In the genomic region with DNA sequence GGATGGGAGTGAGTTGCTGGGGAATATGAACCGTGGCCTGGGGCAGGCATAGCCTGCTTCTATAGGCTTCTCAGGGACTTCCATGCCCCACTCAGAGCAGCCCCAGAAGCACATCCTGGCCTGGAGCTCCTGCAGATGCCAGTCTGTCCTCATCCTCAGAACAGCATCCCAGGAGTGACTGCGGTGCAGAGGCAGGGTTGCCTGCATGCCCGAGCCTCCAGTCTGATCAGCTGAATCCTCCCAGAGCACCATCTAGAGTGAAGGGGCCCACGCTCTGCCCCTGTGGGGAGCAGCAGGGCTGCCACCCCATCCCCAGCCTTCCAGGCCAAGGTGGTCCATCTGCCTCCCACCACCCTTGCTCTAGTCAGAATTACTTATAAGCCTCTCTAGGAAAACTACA, we compare ENCODE assay signal across 18 cellular contexts.
"Had no signal": no experiment of that assay in that cellular context is flagged by ENCODE, and none has a peak within 500 bp of the region (broad histone marks: within the 10 kb centered on the region; RNA-seq: fewer than 3 reads in every experiment).

No MANE protein-coding gene starts in this region.

- H3K27me3 ChIP-seq: esophagus squamous epithelium, gastrocnemius medialis, heart right ventricle, left lung had no signal

- H3K36me3 ChIP-seq: esophagus squamous epithelium, gastrocnemius medialis, heart right ventricle, left lung, lower lobe of right lung had no signal

- H3K27ac ChIP-seq: coronary artery, epithelial cell of prostate, esophagus squamous epithelium, gastrocnemius medialis, heart right ventricle, left lung, lower lobe of right lung had no signal

- H3K4me3 ChIP-seq: coronary artery, esophagus squamous epithelium, gastrocnemius medialis, heart right ventricle, left lung, lower lobe of right lung, mucosa of descending colon had no signal

- DNase-seq: dermis blood vessel endothelial cell; effector CD8-positive, alpha-beta T cell; effector memory CD8-positive, alpha-beta T cell; endodermal cell; erythroblast; esophagus squamous epithelium; foreskin fibroblast; foreskin melanocyte; gastrocnemius medialis; heart right ventricle; left cardiac atrium; left lung; left ventricle myocardium superior; lower lobe of right lung; mesenchymal stem cell; mucosa of descending colon had no signal

- H3K9me3 ChIP-seq: gastrocnemius medialis, left lung, lower lobe of right lung, mucosa of descending colon had no signal
